Comparison of ENCODE assay signal across 22 cellular contexts in the genomic region with DNA sequence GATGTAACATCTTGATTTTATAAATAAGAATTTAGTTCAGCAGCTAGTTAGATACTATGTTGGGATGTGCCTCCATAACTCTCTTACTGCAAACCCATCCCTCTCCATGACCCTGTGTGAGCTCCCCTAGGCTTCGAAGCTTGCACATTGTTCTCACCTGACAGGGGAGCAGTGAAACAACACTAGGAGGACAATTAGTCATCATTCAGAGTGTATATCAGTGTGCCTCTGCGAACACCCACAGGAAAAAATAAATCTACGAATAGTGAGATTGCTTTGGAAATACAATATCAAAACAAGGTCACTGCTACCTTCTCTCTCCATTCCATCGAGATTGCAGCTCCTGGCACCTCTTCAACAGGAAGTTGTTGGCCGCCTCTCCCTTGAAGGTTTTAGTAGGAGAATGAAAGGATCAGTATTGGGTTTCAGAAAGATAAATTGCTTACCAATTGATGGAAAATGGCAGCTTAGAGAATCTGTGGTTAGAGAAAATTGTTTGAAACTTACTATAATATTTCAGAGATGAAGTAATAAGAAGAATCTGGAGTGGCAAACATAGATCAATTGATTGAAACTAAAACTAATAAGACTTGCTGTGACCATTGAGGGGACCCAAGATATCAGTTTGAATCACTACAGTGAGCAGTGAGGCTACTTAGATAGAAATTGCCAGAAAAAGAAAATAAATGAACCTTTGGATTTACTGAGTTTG.
DNase-seq lines count a peak whose midpoint lies in the region; ATAC-seq, FAIRE-seq and TF ChIP-seq lines count a peak whose summit lies in the region.
"Had no signal": no experiment of that assay in that cellular context is flagged by ENCODE, and none has a peak within 500 bp of the region (broad histone marks: within the 10 kb centered on the region; RNA-seq: fewer than 3 reads in every experiment).

No MANE protein-coding gene starts in this region.

- H3K9me3 ChIP-seq in MG63, result no peaks in the 10 kb centered on the region
- H3K9me3 ChIP-seq: body of pancreas had no signal

- no peaks in the 10 kb centered on the region for H3K36me3 ChIP-seq in MG63

- no peak overlapping the region for H3K4me3 ChIP-seq in MG63
- H3K4me3 ChIP-seq: body of pancreas had no signal

- peaks cover 0 to 6% (median 2%) of the 10 kb centered on the region in 7 donors for H3K9me3 Mint-ChIP-seq in CD14-positive monocyte

- DNase-seq in GM19239 (ENCODE audit: insufficient read length, low spot score) (no peak), SKM-1 treated with dmso at 0.1 percent for 144 hours (lab: John Stamatoyannopoulos, UW; ENCODE audit: unreplicated experiment) (no peak), CD14-positive monocyte (ENCODE audit: low spot score) (no peak), MG63 (no peak)
- DNase-seq in activated CD4-positive, alpha-beta T cell treated with anti-CD3 and anti-CD28 coated beads, Interleukin-2, amount 50 U/mL, for 4 hours, result no peak
- DNase-seq: activated CD8-positive, alpha-beta memory T cell treated with anti-CD3 and anti-CD28 coated beads for 24 hours; activated naive CD8-positive, alpha-beta T cell treated with anti-CD3 and anti-CD28 coated beads for 36 hours; activated T-cell treated with anti-CD3 and anti-CD28 coated beads, Interleukin-2, amount 50 U/mL, for 72 hours; body of pancreas; CD4-positive, alpha-beta memory T cell; DND-41; glutamatergic neuron; H7; left colon; mesendoderm; naive thymus-derived CD8-positive, alpha-beta T cell; NCI-H226; T1000 had no signal

- no peak for TF ChIP-seq CTCF in CD14-positive monocyte (IDR thresholded peaks at IDR 0.05)

- no peaks in the 10 kb centered on the region for H3K36me3 Mint-ChIP-seq in CD14-positive monocyte
- H3K36me3 Mint-ChIP-seq: activated naive CD8-positive, alpha-beta T cell treated with anti-CD3 and anti-CD28 coated beads for 36 hours; CD4-positive, alpha-beta memory T cell; naive thymus-derived CD8-positive, alpha-beta T cell; stimulated activated memory B cell treated with anti-CD40 and anti-IgM and Interleukin-4, amounts not matched to agents 10 μg/mL and 1 μg/mL and 100 μg/mL, for 72 hours had no signal

- H3K27ac Mint-ChIP-seq in CD14-positive monocyte, result no peak overlapping the region
- H3K27ac Mint-ChIP-seq: activated naive CD8-positive, alpha-beta T cell treated with anti-CD3 and anti-CD28 coated beads for 36 hours; activated T-cell treated with anti-CD3 and anti-CD28 coated beads, Interleukin-2, amount 50 U/mL, for 72 hours; CD4-positive, alpha-beta memory T cell; naive thymus-derived CD8-positive, alpha-beta T cell; stimulated activated memory B cell treated with anti-CD40 and anti-IgM and Interleukin-4, amounts not matched to agents 10 μg/mL and 1 μg/mL and 100 μg/mL, for 72 hours had no signal

- H3K4me3 Mint-ChIP-seq in CD14-positive monocyte, result no peak overlapping the region
- H3K4me3 Mint-ChIP-seq: activated naive CD8-positive, alpha-beta T cell treated with anti-CD3 and anti-CD28 coated beads for 36 hours; activated T-cell treated with anti-CD3 and anti-CD28 coated beads, Interleukin-2, amount 50 U/mL, for 72 hours; CD4-positive, alpha-beta memory T cell; naive thymus-derived CD8-positive, alpha-beta T cell; stimulated activated memory B cell treated with anti-CD40 and anti-IgM and Interleukin-4, amounts not matched to agents 10 μg/mL and 1 μg/mL and 100 μg/mL, for 72 hours had no signal

- H3K27me3 Mint-ChIP-seq in CD14-positive monocyte (ENCODE audit: low read depth in 3 of 3), result peaks cover 0 to 2% (median 0%) of the 10 kb centered on the region in 3 donors
- H3K27me3 Mint-ChIP-seq: activated naive CD8-positive, alpha-beta T cell treated with anti-CD3 and anti-CD28 coated beads for 36 hours; naive thymus-derived CD8-positive, alpha-beta T cell; stimulated activated memory B cell treated with anti-CD40 and anti-IgM and Interleukin-4, amounts not matched to agents 10 μg/mL and 1 μg/mL and 100 μg/mL, for 72 hours had no signal

- FAIRE-seq in GM19239 (lab: Jason Lieb, UNC), result peak; percentile 44

- no peaks in the 10 kb centered on the region for H3K4me1 Mint-ChIP-seq in CD14-positive monocyte
- H3K4me1 Mint-ChIP-seq: activated naive CD8-positive, alpha-beta T cell treated with anti-CD3 and anti-CD28 coated beads for 36 hours had no signal

- intact Hi-C loops in CD14-positive monocyte (cut with micrococcal nuclease), result no loop called here

- ATAC-seq in GM18502 (IDR thresholded peaks at IDR 0.05; ENCODE audit: poor library complexity, unreplicated experiment) (peak; percentile 72), HG02623 (IDR thresholded peaks at IDR 0.05; ENCODE audit: unreplicated experiment) (peak; percentile 57), HG03571 (IDR thresholded peaks at IDR 0.05; ENCODE audit: unreplicated experiment) (peak; percentile 80)
- ATAC-seq: activated T-cell treated with anti-CD3 and anti-CD28 coated beads, Interleukin-2, amount 50 U/mL, for 72 hours; body of pancreas; left colon; naive thymus-derived CD8-positive, alpha-beta T cell; stimulated activated memory B cell treated with anti-CD40 and anti-IgM and Interleukin-4, amounts not matched to agents 10 μg/mL and 1 μg/mL and 100 μg/mL, for 72 hours had no signal

- no peaks in the 10 kb centered on the region for H3K27me3 ChIP-seq in MG63
- H3K27me3 ChIP-seq: body of pancreas had no signal
